Comparison of ENCODE assay signal across 1 cellular context in genomic region chr12:108231109-108231905, GRCh38.
TF ChIP-seq lines count a peak whose summit lies in the region.

No MANE protein-coding gene starts in this region.

TF ChIP-seq in WTC11, 78 proteins besides CTCF, POLR2A, EP300 and RAD21 (continued from another document):
- TF ChIP-seq FOXJ3 (CRISPR knock-in tag; IDR thresholded peaks at IDR 0.05; ENCODE audit: borderline replicate concordance) (no peak), GABPB1 (CRISPR knock-in tag; IDR thresholded peaks at IDR 0.05) (no peak)
